In the genomic region with DNA sequence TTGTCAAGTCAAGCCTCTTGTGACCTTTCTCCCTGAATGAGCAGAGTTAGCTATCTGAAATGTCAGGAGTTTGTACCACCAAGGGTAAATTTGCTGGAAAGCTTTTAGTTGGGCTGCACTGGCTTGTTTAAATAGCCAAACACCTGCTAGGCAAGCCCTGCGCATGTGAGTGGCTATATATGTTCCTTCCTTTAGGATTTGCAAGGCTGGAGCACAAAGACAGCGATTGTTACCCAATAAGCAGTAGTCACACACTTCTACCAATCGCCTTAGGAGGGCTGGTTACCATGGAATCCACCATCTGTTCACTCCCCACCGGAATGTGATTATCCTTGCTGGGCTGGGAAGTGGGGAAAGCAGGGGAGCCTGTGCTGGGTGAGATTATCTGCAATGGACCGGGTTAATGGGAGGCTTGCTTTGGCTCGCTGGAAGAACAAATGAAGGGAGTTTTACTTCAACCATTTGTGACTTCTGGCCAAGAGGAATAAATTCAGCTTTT, we compare ENCODE assay signal across 8 cellular contexts.
A peak's percentile ranks its signal among the peaks of the same experiment; 100 is the strongest.
DNase-seq lines count a peak whose midpoint lies in the region; ATAC-seq, FAIRE-seq and TF ChIP-seq lines count a peak whose summit lies in the region.

No MANE protein-coding gene starts in this region.

- peak; percentile 83 for DNase-seq in NCI-H345 treated with DMSO at 0.1 percent for 48 hours (lab: John Stamatoyannopoulos, UW; ENCODE audit: unreplicated experiment)
- peak; percentile 77 for DNase-seq in dermis blood vessel endothelial cell
- DNase-seq in uterus: peak; percentile 22 to 28
- DNase-seq in GF-D8 (lab: John Stamatoyannopoulos, UW): no peak
- no peak for DNase-seq in effector CD4-positive, alpha-beta T cell

- H3K4me3 ChIP-seq in liver (ENCODE audit: low read depth in 1 of 3, low read length in 3 of 3) (peak overlapping the region; percentile 30 to 70 (median 36)), uterus (peak overlapping the region in 1 of 2 donors; percentile 26)

- no peak for ATAC-seq in GM21526 (IDR thresholded peaks at IDR 0.05; ENCODE audit: low FRiP score, unreplicated experiment)

- H3K27ac ChIP-seq in liver (ENCODE audit: low read depth in 1 of 2, low read length in 2 of 2): peak overlapping the region; percentile 78 to 99
- peak overlapping the region; percentile 26 to 28 for H3K27ac ChIP-seq in uterus

- intact Hi-C loops in uterus (cut with DNase I; ENCODE audit: low total_unique reads): no loop called here

- FAIRE-seq in G401.6 (lab: Jason Lieb, UNC): peak; percentile 93

- TF ChIP-seq POLR2A in uterus (IDR thresholded peaks at IDR 0.05): no peak

- H3K27me3 ChIP-seq in liver (ENCODE audit: control insufficient read depth in 4 of 4, insufficient read depth in 4 of 4, low read length in 3 of 4) (no peaks in the 10 kb centered on the region), uterus (no peaks in the 10 kb centered on the region)

- peaks cover 4 to 45% (median 19%) of the 10 kb centered on the region in 4 donors for H3K4me1 ChIP-seq in liver (ENCODE audit: control insufficient read depth in 4 of 4, insufficient read depth in 4 of 4, low read length in 3 of 4)
- no peaks in the 10 kb centered on the region for H3K4me1 ChIP-seq in uterus

- no peak for TF ChIP-seq CTCF in liver (IDR thresholded peaks at IDR 0.05; ENCODE audit: low read depth, low read length, missing input control)
- TF ChIP-seq CTCF in uterus (IDR thresholded peaks at IDR 0.05): no peak

- H3K36me3 ChIP-seq in liver (ENCODE audit: control insufficient read depth in 4 of 4, insufficient read depth in 3 of 4, low read depth in 1 of 4, low read length in 3 of 4) (no peaks in the 10 kb centered on the region), uterus (no peaks in the 10 kb centered on the region)

- peak; percentile 19 to 39 for TF ChIP-seq RAD21 in liver (IDR thresholded peaks at IDR 0.05)

- WGBS in liver: 20% methylated on average over 6 of the region's 6 CpGs

- H3K9ac ChIP-seq in liver (ENCODE audit: low read depth in 1 of 2, low read length in 2 of 2): peak overlapping the region; percentile 42 to 98

- no peaks in the 10 kb centered on the region for H3K9me3 ChIP-seq in liver (ENCODE audit: control insufficient read depth in 4 of 4, low read length in 3 of 4)
- no peaks in the 10 kb centered on the region for H3K9me3 ChIP-seq in uterus

TF ChIP-seq in liver, 16 proteins besides CTCF, POLR2A, EP300 and RAD21:
- TF ChIP-seq FOXA2 (IDR thresholded peaks at IDR 0.05) (no peak), RXRA (IDR thresholded peaks at IDR 0.05) (peak in 1 of 2 donors; percentile 34), GABPA (IDR thresholded peaks at IDR 0.05 in 1 of 2, conservative IDR thresholded peaks at IDR 0.05 in 1 of 2) (no peak), HNF4A (conservative IDR thresholded peaks at IDR 0.05) (peak; percentile 36 to 41), YY1 (IDR thresholded peaks at IDR 0.05) (no peak), TAF1 (conservative IDR thresholded peaks at IDR 0.05) (peak; percentile 27), EGR1 (IDR thresholded peaks at IDR 0.05; ENCODE audit: low read depth in 2 of 2) (no peak), NR2F2 (IDR thresholded peaks at IDR 0.05) (no peak), JUND (IDR thresholded peaks at IDR 0.05) (no peak), FOXA1 (IDR thresholded peaks at IDR 0.05) (no peak), SP1 (IDR thresholded peaks at IDR 0.05) (no peak), HNF4G (IDR thresholded peaks at IDR 0.05) (no peak)
- TF ChIP-seq, protein P1, sequence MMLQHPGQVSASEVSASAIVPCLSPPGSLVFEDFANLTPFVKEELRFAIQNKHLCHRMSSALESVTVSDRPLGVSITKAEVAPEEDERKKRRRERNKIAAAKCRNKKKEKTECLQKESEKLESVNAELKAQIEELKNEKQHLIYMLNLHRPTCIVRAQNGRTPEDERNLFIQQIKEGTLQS (IDR thresholded peaks at IDR 0.05): no peak
- TF ChIP-seq, protein P2, sequence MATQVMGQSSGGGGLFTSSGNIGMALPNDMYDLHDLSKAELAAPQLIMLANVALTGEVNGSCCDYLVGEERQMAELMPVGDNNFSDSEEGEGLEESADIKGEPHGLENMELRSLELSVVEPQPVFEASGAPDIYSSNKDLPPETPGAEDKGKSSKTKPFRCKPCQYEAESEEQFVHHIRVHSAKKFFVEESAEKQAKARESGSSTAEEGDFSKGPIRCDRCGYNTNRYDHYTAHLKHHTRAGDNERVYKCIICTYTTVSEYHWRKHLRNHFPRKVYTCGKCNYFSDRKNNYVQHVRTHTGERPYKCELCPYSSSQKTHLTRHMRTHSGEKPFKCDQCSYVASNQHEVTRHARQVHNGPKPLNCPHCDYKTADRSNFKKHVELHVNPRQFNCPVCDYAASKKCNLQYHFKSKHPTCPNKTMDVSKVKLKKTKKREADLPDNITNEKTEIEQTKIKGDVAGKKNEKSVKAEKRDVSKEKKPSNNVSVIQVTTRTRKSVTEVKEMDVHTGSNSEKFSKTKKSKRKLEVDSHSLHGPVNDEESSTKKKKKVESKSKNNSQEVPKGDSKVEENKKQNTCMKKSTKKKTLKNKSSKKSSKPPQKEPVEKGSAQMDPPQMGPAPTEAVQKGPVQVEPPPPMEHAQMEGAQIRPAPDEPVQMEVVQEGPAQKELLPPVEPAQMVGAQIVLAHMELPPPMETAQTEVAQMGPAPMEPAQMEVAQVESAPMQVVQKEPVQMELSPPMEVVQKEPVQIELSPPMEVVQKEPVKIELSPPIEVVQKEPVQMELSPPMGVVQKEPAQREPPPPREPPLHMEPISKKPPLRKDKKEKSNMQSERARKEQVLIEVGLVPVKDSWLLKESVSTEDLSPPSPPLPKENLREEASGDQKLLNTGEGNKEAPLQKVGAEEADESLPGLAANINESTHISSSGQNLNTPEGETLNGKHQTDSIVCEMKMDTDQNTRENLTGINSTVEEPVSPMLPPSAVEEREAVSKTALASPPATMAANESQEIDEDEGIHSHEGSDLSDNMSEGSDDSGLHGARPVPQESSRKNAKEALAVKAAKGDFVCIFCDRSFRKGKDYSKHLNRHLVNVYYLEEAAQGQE (IDR thresholded peaks at IDR 0.05): no peak
- TF ChIP-seq, protein P3, sequence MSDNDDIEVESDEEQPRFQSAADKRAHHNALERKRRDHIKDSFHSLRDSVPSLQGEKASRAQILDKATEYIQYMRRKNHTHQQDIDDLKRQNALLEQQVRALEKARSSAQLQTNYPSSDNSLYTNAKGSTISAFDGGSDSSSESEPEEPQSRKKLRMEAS (IDR thresholded peaks at IDR 0.05): no peak
- TF ChIP-seq, protein P4, sequence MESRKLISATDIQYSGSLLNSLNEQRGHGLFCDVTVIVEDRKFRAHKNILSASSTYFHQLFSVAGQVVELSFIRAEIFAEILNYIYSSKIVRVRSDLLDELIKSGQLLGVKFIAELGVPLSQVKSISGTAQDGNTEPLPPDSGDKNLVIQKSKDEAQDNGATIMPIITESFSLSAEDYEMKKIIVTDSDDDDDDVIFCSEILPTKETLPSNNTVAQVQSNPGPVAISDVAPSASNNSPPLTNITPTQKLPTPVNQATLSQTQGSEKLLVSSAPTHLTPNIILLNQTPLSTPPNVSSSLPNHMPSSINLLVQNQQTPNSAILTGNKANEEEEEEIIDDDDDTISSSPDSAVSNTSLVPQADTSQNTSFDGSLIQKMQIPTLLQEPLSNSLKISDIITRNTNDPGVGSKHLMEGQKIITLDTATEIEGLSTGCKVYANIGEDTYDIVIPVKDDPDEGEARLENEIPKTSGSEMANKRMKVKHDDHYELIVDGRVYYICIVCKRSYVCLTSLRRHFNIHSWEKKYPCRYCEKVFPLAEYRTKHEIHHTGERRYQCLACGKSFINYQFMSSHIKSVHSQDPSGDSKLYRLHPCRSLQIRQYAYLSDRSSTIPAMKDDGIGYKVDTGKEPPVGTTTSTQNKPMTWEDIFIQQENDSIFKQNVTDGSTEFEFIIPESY (IDR thresholded peaks at IDR 0.05): no peak

Comparison
In these comparisons a context has a peak if more than half of its experiments do, and no peak if none do; other contexts are left out.
1. DNase-seq: peak in NCI-H345 treated with DMSO at 0.1 percent for 48 hours (single experiment), dermis blood vessel endothelial cell (single experiment) and uterus (2 of 2); none in GF-D8 (single experiment) and effector CD4-positive, alpha-beta T cell (single experiment).